9 cellular contexts compared by ENCODE assay signal in genomic region chr6:30613251-30614043, GRCh38. TPM values are rescaled to one million over a fixed set of nuclear protein-coding genes. Genes with fewer than 3 reads are reported as not detected.
DNase-seq lines count a peak whose midpoint lies in the region; ATAC-seq and TF ChIP-seq lines count a peak whose summit lies in the region.
"Had no signal": no experiment of that assay in that cellular context is flagged by ENCODE, and none has a peak within 500 bp of the region (broad histone marks: within the 10 kb centered on the region; RNA-seq: fewer than 3 reads in every experiment).

No MANE protein-coding gene starts in this region.

- DNase-seq in ELR (ENCODE audit: low read depth) (peak; percentile 73), endothelial cell (ENCODE audit: low spot score) (no peak), progenitor cell of endocrine pancreas (ENCODE audit: low spot score, unreplicated experiment) (no peak), ureter (ENCODE audit: low spot score) (no peak), NCI-H510A treated with DMSO at 0.1 percent for 48 hours (lab: John Stamatoyannopoulos, UW) (no peak)
- DNase-seq: stimulated activated CD4-positive, alpha-beta T cell treated with anti-CD3 and anti-CD28 coated beads, Interleukin-1b, Interleukin-23, amount 100 ng/mL, for 48 hours had no signal

- H3K4me3 Mint-ChIP-seq in endothelial cell (ENCODE audit: unreplicated experiment) (peak overlapping the region; percentile 62), progenitor cell of endocrine pancreas (ENCODE audit: low read depth) (peak overlapping the region; percentile 100)

- ATAC-seq in GM18907 (IDR thresholded peaks at IDR 0.05; ENCODE audit: unreplicated experiment), result no peak
- ATAC-seq in GM19351 (IDR thresholded peaks at IDR 0.05; ENCODE audit: unreplicated experiment), result no peak

- H3K4me1 Mint-ChIP-seq in endothelial cell (ENCODE audit: unreplicated experiment), result peaks cover 37% of the 10 kb centered on the region
- peaks cover 33% of the 10 kb centered on the region for H3K4me1 Mint-ChIP-seq in progenitor cell of endocrine pancreas (ENCODE audit: low read depth)

- peaks cover 42% of the 10 kb centered on the region for H3K36me3 Mint-ChIP-seq in endothelial cell (ENCODE audit: low read depth, unreplicated experiment)
- H3K36me3 Mint-ChIP-seq in progenitor cell of endocrine pancreas (ENCODE audit: insufficient read depth), result peaks cover 35% of the 10 kb centered on the region

- H3K27me3 Mint-ChIP-seq in endothelial cell (ENCODE audit: unreplicated experiment), result peaks cover 20% of the 10 kb centered on the region
- no peaks in the 10 kb centered on the region for H3K27me3 Mint-ChIP-seq in progenitor cell of endocrine pancreas

- H3K9me3 Mint-ChIP-seq in endothelial cell (ENCODE audit: unreplicated experiment) (no peaks in the 10 kb centered on the region), progenitor cell of endocrine pancreas (ENCODE audit: low read depth) (no peaks in the 10 kb centered on the region)

- H3K27ac Mint-ChIP-seq in endothelial cell (ENCODE audit: unreplicated experiment) (peak overlapping the region; percentile 80), progenitor cell of endocrine pancreas (peak overlapping the region; percentile 65)

- TF ChIP-seq CTCF in endothelial cell (IDR thresholded peaks at IDR 0.05; ENCODE audit: unreplicated experiment), result no peak
- no peak for TF ChIP-seq CTCF in progenitor cell of endocrine pancreas (IDR thresholded peaks at IDR 0.05; ENCODE audit: unreplicated experiment)

TF ChIP-seq in PFSK-1, 5 proteins besides CTCF, POLR2A, EP300 and RAD21:
- TF ChIP-seq REST (IDR thresholded peaks at IDR 0.05; ENCODE audit: insufficient read depth in 1 of 2, low read depth in 2 of 2, low read length in 2 of 2), result no peak
- peak; percentile 11; the same call in 1 of the 2 replicates for TF ChIP-seq TAF1 (IDR thresholded peaks at IDR 0.05; ENCODE audit: borderline replicate concordance, insufficient read depth, low read length)

RNA-seq across cellular contexts. Expression of gene PPP1R10, which starts 3.6 kb away (rescaled TPM):
- 25.6 TPM for polyA plus RNA-seq in PFSK-1 (2012; ENCODE audit: insufficient read length, low read depth)
- total RNA-seq in endothelial cell (ENCODE audit: unreplicated experiment) (75.8 TPM), progenitor cell of endocrine pancreas (141 and 142 TPM in 2 replicates), ureter (93.7 TPM)

RNA-seq across cellular contexts. Expression of gene MRPS18B, which starts 4.2 kb away (rescaled TPM):
- polyA plus RNA-seq in PFSK-1 (2012; ENCODE audit: insufficient read length, low read depth), result 140 TPM
- 39.8 TPM for total RNA-seq in endothelial cell (ENCODE audit: unreplicated experiment)
- 27.5 and 28.2 TPM in 2 replicates for total RNA-seq in progenitor cell of endocrine pancreas
- total RNA-seq in ureter, result 56.0 TPM

RNA-seq across cellular contexts. Expression of gene ATAT1, which starts 13.2 kb away (rescaled TPM):
- polyA plus RNA-seq in PFSK-1 (2012; ENCODE audit: insufficient read length, low read depth), result 13.1 TPM
- total RNA-seq in endothelial cell (ENCODE audit: unreplicated experiment) (30.3 TPM), progenitor cell of endocrine pancreas (71.2 and 74.2 TPM in 2 replicates), ureter (22.7 TPM)

RNA-seq across cellular contexts. Expression of gene C6orf136, which starts 33.5 kb away (rescaled TPM):
- 35.7 TPM for polyA plus RNA-seq in PFSK-1 (2012; ENCODE audit: insufficient read length, low read depth)
- 15.1 TPM for total RNA-seq in endothelial cell (ENCODE audit: unreplicated experiment)
- 18.8 and 19.5 TPM in 2 replicates for total RNA-seq in progenitor cell of endocrine pancreas
- 27.1 TPM for total RNA-seq in ureter

RNA-seq across cellular contexts. Expression of gene ABCF1, which starts 42.2 kb away (rescaled TPM):
- polyA plus RNA-seq in PFSK-1 (2012; ENCODE audit: insufficient read length, low read depth), result 115 TPM
- total RNA-seq in endothelial cell (ENCODE audit: unreplicated experiment) (57.2 TPM), progenitor cell of endocrine pancreas (72.0 and 78.7 TPM in 2 replicates), ureter (63.9 TPM)
